In the genomic region with DNA sequence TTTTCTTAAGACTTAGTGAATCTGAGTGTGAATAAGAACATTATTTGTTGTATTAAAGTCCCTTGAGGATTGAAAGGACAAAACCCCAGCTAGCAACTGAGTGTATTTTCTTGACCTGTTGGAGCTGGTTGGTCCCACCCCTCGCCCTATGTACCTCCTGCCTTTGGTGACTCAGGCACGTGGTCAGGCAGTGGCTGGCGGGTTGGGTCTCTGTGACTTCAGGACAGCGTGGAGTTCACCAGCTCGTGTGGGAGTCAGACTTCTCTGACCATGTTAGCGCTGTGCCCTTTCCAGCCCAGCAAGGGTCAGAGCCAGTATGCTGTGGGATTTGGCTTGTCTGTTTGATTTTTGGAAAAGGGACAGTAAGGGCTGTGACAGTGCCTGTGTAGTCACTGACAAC, we compare ENCODE assay signal across 9 cellular contexts.
DNase-seq lines count a peak whose midpoint lies in the region; ATAC-seq lines count a peak whose summit lies in the region.
"Had no signal": no experiment of that assay in that cellular context is flagged by ENCODE, and none has a peak within 500 bp of the region (broad histone marks: within the 10 kb centered on the region; RNA-seq: fewer than 3 reads in every experiment).

No MANE protein-coding gene starts in this region.

- intact Hi-C loops in left ventricle myocardium superior (cut with micrococcal nuclease): no loop called here

- peaks cover 84% of the 10 kb centered on the region for H3K36me3 Mint-ChIP-seq in stimulated activated effector memory CD8-positive, alpha-beta T cell treated with anti-CD3 and anti-CD28 coated beads, Interleukin-12 subunit alpha, Interleukin-12 subunit beta, amount 100 ng/mL, for 72 hours

- peak; percentile 55 for DNase-seq in HK-2 (ENCODE audit: unreplicated experiment)
- DNase-seq in activated T-cell treated with anti-CD3 and anti-CD28 coated beads, Interleukin-2, amount 50 U/mL, for 48 hours: peak; percentile 39 to 48
- no peak for DNase-seq in left ventricle myocardium superior
- DNase-seq in stimulated activated effector memory CD8-positive, alpha-beta T cell treated with anti-CD3 and anti-CD28 coated beads, Interleukin-12 subunit alpha, Interleukin-12 subunit beta, amount 100 ng/mL, for 72 hours (ENCODE audit: low spot score in 2 of 2): no peak
- no peak for DNase-seq in caudate nucleus (lab: John Stamatoyannopoulos, UW)
- no peak for DNase-seq in hypothalamus (lab: John Stamatoyannopoulos, UW)
- no peak for DNase-seq in retina
- DNase-seq in midbrain (lab: John Stamatoyannopoulos, UW): no peak
- DNase-seq: NCI-H2029 treated with DMSO at 0.1 percent for 48 hours had no signal

- no peaks in the 10 kb centered on the region for H3K9me3 Mint-ChIP-seq in stimulated activated effector memory CD8-positive, alpha-beta T cell treated with anti-CD3 and anti-CD28 coated beads, Interleukin-12 subunit alpha, Interleukin-12 subunit beta, amount 100 ng/mL, for 72 hours

- no peak overlapping the region for H3K27ac ChIP-seq in caudate nucleus (ENCODE audit: low read depth, low read length)

- H3K4me1 Mint-ChIP-seq in stimulated activated effector memory CD8-positive, alpha-beta T cell treated with anti-CD3 and anti-CD28 coated beads, Interleukin-12 subunit alpha, Interleukin-12 subunit beta, amount 100 ng/mL, for 72 hours: no peaks in the 10 kb centered on the region

- peak overlapping the region; percentile 68 for H3K27ac Mint-ChIP-seq in stimulated activated effector memory CD8-positive, alpha-beta T cell treated with anti-CD3 and anti-CD28 coated beads, Interleukin-12 subunit alpha, Interleukin-12 subunit beta, amount 100 ng/mL, for 72 hours

- ATAC-seq in left ventricle myocardium superior: peak; percentile 26
- ATAC-seq in stimulated activated effector memory CD8-positive, alpha-beta T cell treated with anti-CD3 and anti-CD28 coated beads, Interleukin-12 subunit alpha, Interleukin-12 subunit beta, amount 100 ng/mL, for 72 hours: peak; percentile 72

- H3K4me3 Mint-ChIP-seq in stimulated activated effector memory CD8-positive, alpha-beta T cell treated with anti-CD3 and anti-CD28 coated beads, Interleukin-12 subunit alpha, Interleukin-12 subunit beta, amount 100 ng/mL, for 72 hours: no peak overlapping the region

Comparison
In these comparisons a context has a peak if more than half of its experiments do, and no peak if none do; other contexts are left out.
1. DNase-seq: peak in HK-2 (single experiment) and activated T-cell treated with anti-CD3 and anti-CD28 coated beads, Interleukin-2, amount 50 U/mL, for 48 hours (2 of 2); none in left ventricle myocardium superior (single experiment), stimulated activated effector memory CD8-positive, alpha-beta T cell treated with anti-CD3 and anti-CD28 coated beads, Interleukin-12 subunit alpha, Interleukin-12 subunit beta, amount 100 ng/mL, for 72 hours (0 of 2), caudate nucleus (0 of 61), hypothalamus (0 of 51), retina (single experiment) and midbrain (single experiment).